Comparison of ENCODE assay signal across 8 cellular contexts in genomic region chr16:48117217-48118105, GRCh38. TPM values are rescaled to one million over a fixed set of nuclear protein-coding genes. Genes with fewer than 3 reads are reported as not detected.
DNase-seq lines count a peak whose midpoint lies in the region; ATAC-seq and TF ChIP-seq lines count a peak whose summit lies in the region.

No MANE protein-coding gene starts in this region.

- peak; percentile 73 for TF ChIP-seq RAD21 in SK-N-SH (IDR thresholded peaks at IDR 0.05; ENCODE audit: low read length)

- peaks cover 6% of the 10 kb centered on the region for H3F3A ChIP-seq in SK-N-SH (replicated peaks; ENCODE audit: insufficient read depth)

- H3K9ac ChIP-seq in SK-N-SH: no peak overlapping the region

- no peaks in the 10 kb centered on the region for H4K20me1 ChIP-seq in SK-N-SH (ENCODE audit: insufficient read depth)

- no peaks in the 10 kb centered on the region for H3K27me3 ChIP-seq in SK-N-SH (ENCODE audit: insufficient read depth)

- ATAC-seq in GM18511 (IDR thresholded peaks at IDR 0.05; ENCODE audit: unreplicated experiment) (peak; percentile 71), HG03521 (IDR thresholded peaks at IDR 0.05; ENCODE audit: unreplicated experiment) (peak; percentile 84), GM21528 (IDR thresholded peaks at IDR 0.05; ENCODE audit: low FRiP score, unreplicated experiment) (no peak)

- H3K9me3 ChIP-seq in SK-N-SH: no peaks in the 10 kb centered on the region

- H2AFZ ChIP-seq in SK-N-SH (ENCODE audit: low read depth): no peak overlapping the region

- no peaks in the 10 kb centered on the region for H3K36me3 ChIP-seq in SK-N-SH (replicated peaks in 1 of 2; ENCODE audit: control insufficient read depth in 1 of 2, insufficient read depth in 2 of 2, low read length in 1 of 2)

- TF ChIP-seq EP300 in SK-N-SH (IDR thresholded peaks at IDR 0.05; ENCODE audit: borderline replicate concordance in 1 of 2, low read depth in 1 of 2, low read length in 1 of 2): no peak

- peaks cover 9 to 19% of the 10 kb centered on the region in 2 experiments; a peak in 2 of 4 replicates for H3K4me1 ChIP-seq in SK-N-SH (ENCODE audit: control insufficient read depth in 1 of 2, insufficient read depth in 2 of 2, low read depth in 1 of 2, low read length in 1 of 2)

- H3K9me2 ChIP-seq in SK-N-SH: no peaks in the 10 kb centered on the region

- POLR2A ChIA-PET in SK-N-SH (lab: Yijun Ruan, JAX): no interaction called here

- 61% methylated on average over 12 of the region's 22 CpGs for WGBS in SK-N-SH (ENCODE audit: low lambda C conversion rate)

- H3K79me2 ChIP-seq in SK-N-SH (ENCODE audit: insufficient read depth): no peaks in the 10 kb centered on the region

- H3K4me2 ChIP-seq in SK-N-SH: no peak overlapping the region

- H3K27ac ChIP-seq in SK-N-SH (ENCODE audit: low read depth in 2 of 2, low read length in 1 of 2): no peak overlapping the region

- H3K4me3 ChIP-seq in SK-N-SH (ENCODE audit: low read depth in 2 of 2, low read length in 1 of 2): peak overlapping the region in 1 of 2 experiments; percentile 36; a peak in 1 of 4 replicates

- CTCF ChIA-PET in SK-N-SH (lab: Yijun Ruan, JAX): interaction anchor here (0.5 to 2.9 kb wide), 38 partner anchors 9 to 1198 kb away, joined by 3 to 23 read pairs (median 3); partner anchors contain the start of genes ITFG1, NETO2 and PHKB

- peak; percentile 88 for TF ChIP-seq CTCF in SK-N-SH (IDR thresholded peaks at IDR 0.05)

- DNase-seq in AG20443 (ENCODE audit: low spot score) (peak; percentile 59), SK-N-SH (peak; percentile 92), iPS-NIHi7 (ENCODE audit: extremely low spot score) (peak; percentile 95)
- DNase-seq in activated naive CD4-positive, alpha-beta T cell treated with anti-CD3 and anti-CD28 coated beads, Interleukin-2, amount 50 U/mL, for 16 hours: peak; percentile 54
- DNase-seq in stimulated activated CD4-positive, alpha-beta T cell treated with anti-CD3 and anti-CD28 coated beads, Interleukin-4, amount 100 ng/mL, for 48 hours (ENCODE audit: low read depth in 2 of 2): peak; percentile 54 to 70

TF ChIP-seq in SK-N-SH, 30 proteins besides CTCF, POLR2A, EP300 and RAD21:
- TF ChIP-seq SMC3 (IDR thresholded peaks at IDR 0.05; ENCODE audit: low read depth, low read length) (peak; percentile 74), YY1 (IDR thresholded peaks at IDR 0.05; ENCODE audit: low read depth) (no peak)

RNA-seq across cellular contexts. Expression of gene ABCC12, which starts 38.3 kb away (rescaled TPM):
- polyA plus RNA-seq in SK-N-SH (2012; rRNA removed): not detected in 2 replicates
- not detected in 2 replicates for polyA plus RNA-seq in SK-N-SH (2012; cell fraction: cytosol; rRNA removed)
- polyA plus RNA-seq in SK-N-SH (2012; cell fraction: nucleus; rRNA removed): 0.04 and 0.07 TPM in 2 replicates
